Comparison of ENCODE assay signal across 1 cellular context in genomic region chr20:38861071-38861401, GRCh38.
TF ChIP-seq lines count a peak whose summit lies in the region.

No MANE protein-coding gene starts in this region.

TF ChIP-seq in H1, 55 proteins besides CTCF, POLR2A, EP300 and RAD21:
- TF ChIP-seq CTBP2 (IDR thresholded peaks at IDR 0.05; ENCODE audit: borderline replicate concordance, insufficient read depth, insufficient read length, low read length), result no peak
